In genomic region chr15:23912191-23912590, GRCh38 we compare ENCODE assay signal across 2 cellular contexts.
TF ChIP-seq lines count a peak whose summit lies in the region.

No MANE protein-coding gene starts in this region.

TF ChIP-seq in SK-N-SH treated with all-trans-retinoic acid at 6 μM for 48 hours, 23 proteins besides CTCF, POLR2A, EP300 and RAD21 (continued from another document):
- no peak for TF ChIP-seq TSHZ2 (CRISPR knock-in tag; IDR thresholded peaks at IDR 0.05)
- TF ChIP-seq ZFP30 (CRISPR knock-in tag; IDR thresholded peaks at IDR 0.05): no peak
- no peak for TF ChIP-seq ESRRG (CRISPR knock-in tag; IDR thresholded peaks at IDR 0.05)
- no peak for TF ChIP-seq GLIS3 (CRISPR knock-in tag; IDR thresholded peaks at IDR 0.05)
- no peak for TF ChIP-seq ISL1 (CRISPR knock-in tag; IDR thresholded peaks at IDR 0.05)
- no peak for TF ChIP-seq RARB (CRISPR knock-in tag; IDR thresholded peaks at IDR 0.05)
- TF ChIP-seq BACH2 (CRISPR knock-in tag; IDR thresholded peaks at IDR 0.05; ENCODE audit: borderline replicate concordance): no peak
- no peak for TF ChIP-seq SNAI2 (CRISPR knock-in tag; IDR thresholded peaks at IDR 0.05)

TF ChIP-seq in WTC11, 78 proteins besides CTCF, POLR2A, EP300 and RAD21 (continued from another document):
- no peak for TF ChIP-seq E2F1 (CRISPR knock-in tag; IDR thresholded peaks at IDR 0.05)
